11 cellular contexts compared by ENCODE assay signal in the genomic region with DNA sequence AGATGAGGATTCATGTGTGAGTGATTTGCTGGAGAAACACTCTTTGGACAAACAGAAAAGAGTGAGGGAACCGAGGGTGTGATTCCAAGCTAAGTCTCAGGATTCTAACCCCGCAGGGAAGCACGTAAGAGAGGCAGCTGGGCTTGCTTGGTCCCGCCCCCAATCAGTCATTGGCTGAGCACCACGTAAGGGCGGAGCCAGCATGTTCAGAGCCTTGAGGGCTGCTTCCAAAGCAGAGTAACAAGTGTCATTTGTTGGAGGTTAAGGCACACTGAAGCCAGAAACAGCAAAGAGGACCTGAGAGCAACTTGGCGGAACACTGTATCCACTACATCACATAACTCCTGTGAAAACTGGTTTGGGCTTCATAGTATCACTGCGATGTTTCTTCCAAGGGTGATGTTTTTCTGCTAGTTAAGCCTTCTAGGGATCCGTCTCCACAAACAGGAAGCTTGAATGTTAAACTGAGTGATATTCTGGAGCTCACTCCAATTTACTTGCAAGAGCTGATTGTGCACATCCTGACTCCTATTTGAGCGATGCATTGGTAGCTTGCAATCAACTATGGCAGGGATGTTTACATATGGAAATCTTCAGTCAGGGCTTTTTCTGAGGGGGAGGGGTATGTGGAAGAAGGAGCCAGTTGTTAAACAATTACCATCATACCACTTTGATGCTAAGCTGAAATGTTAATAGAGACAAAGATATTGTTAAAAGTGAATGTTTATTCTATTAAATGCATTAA. TPM values are rescaled to one million over a fixed set of nuclear protein-coding genes. Genes with fewer than 3 reads are reported as not detected.
DNase-seq lines count a peak whose midpoint lies in the region; ATAC-seq lines count a peak whose summit lies in the region.
"Had no signal": no experiment of that assay in that cellular context is flagged by ENCODE, and none has a peak within 500 bp of the region (broad histone marks: within the 10 kb centered on the region; RNA-seq: fewer than 3 reads in every experiment).

No MANE protein-coding gene starts in this region.

- no peaks in the 10 kb centered on the region for H3K27me3 ChIP-seq in HUES6 (ENCODE audit: control insufficient read depth, insufficient read depth, low read length)
- H3K27me3 ChIP-seq in layer of hippocampus (ENCODE audit: control insufficient read depth, insufficient read depth, low read length): no peaks in the 10 kb centered on the region

- no peak overlapping the region for H3K27ac ChIP-seq in HUES6 (ENCODE audit: low read depth, low read length)
- peak overlapping the region; percentile 67 for H3K27ac ChIP-seq in angular gyrus (ENCODE audit: low read depth, low read length)
- peak overlapping the region; percentile 35 for H3K27ac ChIP-seq in layer of hippocampus (ENCODE audit: low read depth, low read length)

- ATAC-seq in HG03521 (IDR thresholded peaks at IDR 0.05; ENCODE audit: unreplicated experiment): no peak
- ATAC-seq in activated T-helper 17 cell treated with anti-CD3 and anti-CD28 coated beads, Interleukin-2, amount 50 U/mL, for 72 hours (replicated peaks): no peak
- no peak for ATAC-seq in HG02981 (IDR thresholded peaks at IDR 0.05; ENCODE audit: unreplicated experiment)

- no peaks in the 10 kb centered on the region for H3K9me3 Mint-ChIP-seq in activated T-helper 17 cell treated with anti-CD3 and anti-CD28 coated beads, Interleukin-2, amount 50 U/mL, for 72 hours
- H3K9me3 Mint-ChIP-seq: CD8-positive, alpha-beta memory T cell had no signal

- H3K9ac ChIP-seq in HUES6 (ENCODE audit: low read length): no peak overlapping the region

- no peaks in the 10 kb centered on the region for H3K36me3 Mint-ChIP-seq in activated T-helper 17 cell treated with anti-CD3 and anti-CD28 coated beads, Interleukin-2, amount 50 U/mL, for 72 hours (ENCODE audit: low read depth)
- H3K36me3 Mint-ChIP-seq: CD8-positive, alpha-beta memory T cell had no signal

- H3K27me3 Mint-ChIP-seq in activated T-helper 17 cell treated with anti-CD3 and anti-CD28 coated beads, Interleukin-2, amount 50 U/mL, for 72 hours: peaks cover 29% of the 10 kb centered on the region

- no peak overlapping the region for H3K27ac Mint-ChIP-seq in activated T-helper 17 cell treated with anti-CD3 and anti-CD28 coated beads, Interleukin-2, amount 50 U/mL, for 72 hours
- H3K27ac Mint-ChIP-seq: CD8-positive, alpha-beta memory T cell had no signal

- H3K4me3 Mint-ChIP-seq in activated T-helper 17 cell treated with anti-CD3 and anti-CD28 coated beads, Interleukin-2, amount 50 U/mL, for 72 hours: no peak overlapping the region
- H3K4me3 Mint-ChIP-seq: CD8-positive, alpha-beta memory T cell had no signal

- H3K4me1 Mint-ChIP-seq in activated T-helper 17 cell treated with anti-CD3 and anti-CD28 coated beads, Interleukin-2, amount 50 U/mL, for 72 hours: peaks cover 4% of the 10 kb centered on the region

- peak overlapping the region; percentile 54 for H3K4me3 ChIP-seq in HUES6 (ENCODE audit: low read depth, low read length)

- H3K36me3 ChIP-seq in HUES6 (ENCODE audit: control insufficient read depth, insufficient read depth, low read length): no peaks in the 10 kb centered on the region

- no peaks in the 10 kb centered on the region for H3K9me3 ChIP-seq in HUES6 (ENCODE audit: control insufficient read depth, insufficient read depth, low read depth, low read length)

- DNase-seq in Ammon's horn (ENCODE audit: low spot score) (peak; percentile 90), OCI-M2 (lab: John Stamatoyannopoulos, UW; ENCODE audit: unreplicated experiment) (no peak)
- DNase-seq: CD8-positive, alpha-beta memory T cell; NCI-H2081 treated with DMSO at 0.1 percent for 48 hours had no signal

- peaks cover 22% of the 10 kb centered on the region for H3K4me1 ChIP-seq in HUES6 (ENCODE audit: control insufficient read depth, insufficient read depth, low read length)

RNA-seq across cellular contexts. Expression of gene NXPH1, which starts 43.3 kb away (rescaled TPM):
- not detected for total RNA-seq in activated T-helper 17 cell treated with anti-CD3 and anti-CD28 coated beads, Interleukin-2, amount 50 U/mL, for 72 hours
- total RNA-seq: CD8-positive, alpha-beta memory T cell; pulmonary artery endothelial cell had no signal
